14 cellular contexts compared by ENCODE assay signal in the genomic region with DNA sequence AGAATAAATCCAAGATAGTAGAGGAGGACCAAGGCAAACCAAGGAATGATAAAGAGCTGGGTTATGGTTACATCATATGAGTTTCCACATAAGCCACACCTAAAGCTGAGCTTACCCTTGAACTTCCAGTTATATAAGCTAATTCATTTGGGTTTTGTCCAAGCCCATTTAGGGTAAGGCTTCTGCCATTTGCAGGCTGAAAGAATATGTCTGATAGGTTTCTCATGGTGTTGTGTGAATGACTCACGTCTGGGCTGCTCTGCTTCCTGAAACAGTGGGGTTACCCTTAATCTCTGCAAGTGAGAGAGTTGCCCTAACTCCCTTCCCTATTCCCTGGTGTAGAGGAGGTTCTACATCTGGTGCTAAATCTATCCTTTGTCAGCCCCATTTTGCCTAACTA.
DNase-seq lines count a peak whose midpoint lies in the region; ATAC-seq and TF ChIP-seq lines count a peak whose summit lies in the region.
"Had no signal": no experiment of that assay in that cellular context is flagged by ENCODE, and none has a peak within 500 bp of the region (broad histone marks: within the 10 kb centered on the region; RNA-seq: fewer than 3 reads in every experiment).

No MANE protein-coding gene starts in this region.

- H3K4me2 ChIP-seq in GM23248 (ENCODE audit: unreplicated experiment) = no peak overlapping the region
- H3K4me2 ChIP-seq: GM23338 had no signal

- no peak overlapping the region for H2AFZ ChIP-seq in GM23248
- H2AFZ ChIP-seq: GM23338 had no signal

- no peaks in the 10 kb centered on the region; the same call in 1 of the 2 replicates for H3K4me1 ChIP-seq in GM23248 (ENCODE audit: insufficient read depth)
- no peaks in the 10 kb centered on the region for H3K4me1 ChIP-seq in RWPE2 (ENCODE audit: insufficient read depth, poor library complexity, severe bottlenecking)
- H3K4me1 ChIP-seq: tibial artery had no signal

- no peaks in the 10 kb centered on the region for H3K79me2 ChIP-seq in GM23248 (ENCODE audit: insufficient read depth)

- no peak overlapping the region for H3K4me3 ChIP-seq in GM23248
- H3K4me3 ChIP-seq in RWPE2 (ENCODE audit: severe bottlenecking) = no peak overlapping the region
- H3K4me3 ChIP-seq in fibroblast of the aortic adventitia (ENCODE audit: low read depth, low read length) = no peak overlapping the region
- no peak overlapping the region for H3K4me3 ChIP-seq in skeletal muscle cell (ENCODE audit: low read depth, low read length)
- H3K4me3 ChIP-seq: GM23338, tibial artery had no signal

- no peak overlapping the region for H3K27ac ChIP-seq in GM23248
- H3K27ac ChIP-seq in RWPE2 (ENCODE audit: poor library complexity, severe bottlenecking) = no peak overlapping the region
- H3K27ac ChIP-seq: tibial artery had no signal

- H3K36me3 ChIP-seq in GM23248 (ENCODE audit: low read depth) (no peaks in the 10 kb centered on the region), RWPE2 (ENCODE audit: low read depth) (no peaks in the 10 kb centered on the region)
- H3K36me3 ChIP-seq: tibial artery had no signal

- no peaks in the 10 kb centered on the region for H3K9me3 ChIP-seq in GM23248 (ENCODE audit: low read depth)
- H3K9me3 ChIP-seq in RWPE2 (ENCODE audit: severe bottlenecking) = no peaks in the 10 kb centered on the region
- H3K9me3 ChIP-seq: tibial artery had no signal

- no peaks in the 10 kb centered on the region for H3F3A ChIP-seq in GM23248 (ENCODE audit: insufficient read depth)

- in situ Hi-C loops in GM23248 (cut with MboI) = no loop called here

- no peak for TF ChIP-seq CTCF in RWPE2 (IDR thresholded peaks at IDR 0.05; ENCODE audit: poor library complexity, severe bottlenecking)
- TF ChIP-seq CTCF in fibroblast of the aortic adventitia (IDR thresholded peaks at IDR 0.05; ENCODE audit: insufficient read depth, low read length) = no peak
- TF ChIP-seq CTCF in GM20000 (IDR thresholded peaks at IDR 0.05; ENCODE audit: extremely low read depth, missing control alignments) = no peak

- H4K20me1 ChIP-seq in GM23248 (ENCODE audit: insufficient read depth) = no peaks in the 10 kb centered on the region

- intact Hi-C loops in Right ventricle myocardium superior (cut with DNase I) = no loop called here

- no peaks in the 10 kb centered on the region for H3K9me2 ChIP-seq in GM23248 (ENCODE audit: insufficient read depth)

- DNase-seq in GM23248 (peak; percentile 37), RWPE2 (ENCODE audit: low spot score) (no peak), fibroblast of the aortic adventitia (ENCODE audit: low read depth) (peak; percentile 51), skeletal muscle cell (ENCODE audit: low read depth) (peak; percentile 54), GM20000 (ENCODE audit: low spot score) (no peak), DMS153 treated with DMSO at 0.1 percent for 48 hours (lab: John Stamatoyannopoulos, UW; ENCODE audit: unreplicated experiment) (no peak), NCI-H69 (lab: John Stamatoyannopoulos, UW) (no peak), Right ventricle myocardium superior (no peak)
- DNase-seq: activated T-cell treated with anti-CD3 and anti-CD28 coated beads, Interleukin-2, amount 50 U/mL, for 24 hours; C1 segment of cervical spinal cord; stimulated activated CD4-positive, alpha-beta T cell treated with anti-CD3 and anti-CD28 coated beads, Interleukin-4, amount 100 ng/mL, for 24 hours; T1000; tibial artery had no signal

- 13 to 50% methylated on average over 1 of the region's 1 CpG for WGBS in GM23248 (ENCODE audit: low coverage in 1 of 2, low lambda C conversion rate in 2 of 2, missing lambda C conversion rate in 2 of 2), 2 experiments

- peak; percentile 70 for ATAC-seq in RWPE2 (ENCODE audit: low read depth)
- ATAC-seq in Right ventricle myocardium superior (ENCODE audit: poor library complexity) = no peak
- ATAC-seq: GM23338 had no signal

- H3K27me3 ChIP-seq in GM23248 (replicated peaks; ENCODE audit: insufficient read depth) (no peaks in the 10 kb centered on the region), RWPE2 (ENCODE audit: insufficient read depth, poor library complexity, severe bottlenecking) (no peaks in the 10 kb centered on the region)
- H3K27me3 ChIP-seq: tibial artery had no signal

- H3K9ac ChIP-seq in GM23248 = no peak overlapping the region

Comparison
In these comparisons a context has a peak if more than half of its experiments do, and no peak if none do; other contexts are left out.
1. DNase-seq: peak in GM23248 (single experiment), fibroblast of the aortic adventitia (single experiment) and skeletal muscle cell (single experiment); none in RWPE2 (single experiment), GM20000 (single experiment), DMS153 treated with DMSO at 0.1 percent for 48 hours (single experiment), NCI-H69 (single experiment) and Right ventricle myocardium superior (single experiment).